ENCODE assay signal across 16 cellular contexts in the genomic region with DNA sequence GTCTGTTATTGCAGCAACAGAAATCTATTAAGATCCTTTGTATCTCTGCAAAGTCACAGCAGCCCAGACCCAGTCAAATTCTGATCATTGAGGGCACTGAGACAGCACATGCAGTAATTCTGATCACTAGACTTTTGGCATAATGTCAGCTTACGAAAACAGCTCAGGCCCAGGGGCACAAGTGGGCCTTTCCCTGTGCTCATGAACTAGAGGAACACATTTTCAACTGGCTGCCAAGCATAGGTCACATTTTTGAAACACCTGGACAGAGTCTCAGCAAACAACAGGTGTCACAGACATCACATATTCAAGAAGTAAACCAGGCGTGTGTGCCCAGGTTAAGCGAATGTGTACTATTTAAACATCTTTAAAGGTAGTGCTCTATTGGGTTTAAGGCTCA.
"Had no signal": no experiment of that assay in that cellular context is flagged by ENCODE, and none has a peak within 500 bp of the region (broad histone marks: within the 10 kb centered on the region; RNA-seq: fewer than 3 reads in every experiment).

No MANE protein-coding gene starts in this region.

- H3K9me3 ChIP-seq: body of pancreas, colonic mucosa, gastroesophageal sphincter, heart right ventricle had no signal

- H3K4me1 ChIP-seq: body of pancreas, colonic mucosa, gastroesophageal sphincter had no signal

- H3K36me3 ChIP-seq: colonic mucosa, gastroesophageal sphincter, heart right ventricle had no signal

- H3K27ac ChIP-seq: body of pancreas, colonic mucosa, gastroesophageal sphincter, heart right ventricle had no signal

- H3K4me3 ChIP-seq: body of pancreas, colonic mucosa, gastroesophageal sphincter, heart right ventricle, lung had no signal

- H3K9me3 Mint-ChIP-seq: nephron; stimulated activated effector memory CD8-positive, alpha-beta T cell treated with anti-CD3 and anti-CD28 coated beads, Interleukin-12 subunit alpha, Interleukin-12 subunit beta, amount 100 ng/mL, for 72 hours; type B pancreatic cell had no signal

- H3K27me3 ChIP-seq: body of pancreas, colonic mucosa, gastroesophageal sphincter, heart right ventricle had no signal

- ATAC-seq: activated naive CD4-positive, alpha-beta T cell treated with anti-CD3 and anti-CD28 coated beads, Interleukin-2, amount 50 U/mL, for 72 hours; body of pancreas; gastroesophageal sphincter; heart right ventricle; stimulated activated effector memory CD8-positive, alpha-beta T cell treated with anti-CD3 and anti-CD28 coated beads, Interleukin-12 subunit alpha, Interleukin-12 subunit beta, amount 100 ng/mL, for 72 hours had no signal

- DNase-seq: activated CD8-positive, alpha-beta memory T cell treated with anti-CD3 and anti-CD28 coated beads, Interleukin-2, amount 50 U/mL, for 48 hours; amygdala; body of pancreas; central memory CD4-positive, alpha-beta T cell; colonic mucosa; heart right ventricle; nucleus accumbens; posterior cingulate gyrus; retina; T-helper 9 cell had no signal

- H3K36me3 Mint-ChIP-seq: type B pancreatic cell had no signal

- H3K4me3 Mint-ChIP-seq: nephron, type B pancreatic cell had no signal

- H3K27ac Mint-ChIP-seq: nephron, type B pancreatic cell had no signal
